In genomic region chr22:30591588-30592359, GRCh38 we compare ENCODE assay signal across 8 cellular contexts. TPM values are rescaled to one million over a fixed set of nuclear protein-coding genes. Genes with fewer than 3 reads are reported as not detected.
DNase-seq lines count a peak whose midpoint lies in the region; ATAC-seq and TF ChIP-seq lines count a peak whose summit lies in the region.

PES1 (minus strand) TSS chr22:30591910; CDS start chr22:30591833, 77 bp downstream.

- H4K20me1 ChIP-seq in MM.1S (ENCODE audit: insufficient read depth, low read length): no peaks in the 10 kb centered on the region

- H3K4me1 ChIP-seq in HAP-1 (peaks cover 4% of the 10 kb centered on the region), MM.1S (ENCODE audit: low read length) (0 out of 2 replicates have a peak, but pooled peaks cover 10% of the 10 kb centered on the region)

- peak within 1 kb of the TSS; percentile 77 for H3K4me2 ChIP-seq in MM.1S (ENCODE audit: low read depth, low read length)

- H3K27ac ChIP-seq in MM.1S (ENCODE audit: low read length): peak within 1 kb of the TSS; percentile 65; the same call in 1 of the 2 replicates

- no peaks in the 10 kb centered on the region for H3K9me3 ChIP-seq in HAP-1
- no peaks in the 10 kb centered on the region for H3K9me3 ChIP-seq in MM.1S (replicated peaks; ENCODE audit: insufficient read depth, low read length)

- H3K4me3 Mint-ChIP-seq in nephron progenitor cell: no peak within 1 kb of the TSS
- no peak within 1 kb of the TSS for H3K4me3 Mint-ChIP-seq in stimulated activated naive CD8-positive, alpha-beta T cell treated with anti-CD3 and anti-CD28 coated beads, Interleukin-15, amount 100 ng/mL, for 72 hours

- H3K4me3 ChIP-seq in HAP-1: peak within 1 kb of the TSS; percentile 64
- H3K4me3 ChIP-seq in MM.1S (ENCODE audit: low read length): peak within 1 kb of the TSS; percentile 95

- H3K9me3 Mint-ChIP-seq in nephron progenitor cell: no peaks in the 10 kb centered on the region
- H3K9me3 Mint-ChIP-seq in stimulated activated naive CD8-positive, alpha-beta T cell treated with anti-CD3 and anti-CD28 coated beads, Interleukin-15, amount 100 ng/mL, for 72 hours: no peaks in the 10 kb centered on the region

- no peaks in the 10 kb centered on the region for H3K4me1 Mint-ChIP-seq in nephron progenitor cell
- no peaks in the 10 kb centered on the region for H3K4me1 Mint-ChIP-seq in stimulated activated naive CD8-positive, alpha-beta T cell treated with anti-CD3 and anti-CD28 coated beads, Interleukin-15, amount 100 ng/mL, for 72 hours

- H3K27me3 Mint-ChIP-seq in nephron progenitor cell (ENCODE audit: low read depth, poor library complexity): peaks cover 31% of the 10 kb centered on the region
- H3K27me3 Mint-ChIP-seq in stimulated activated naive CD8-positive, alpha-beta T cell treated with anti-CD3 and anti-CD28 coated beads, Interleukin-15, amount 100 ng/mL, for 72 hours: no peaks in the 10 kb centered on the region

- H3K9me2 ChIP-seq in MM.1S (replicated peaks; ENCODE audit: insufficient read depth, low read length): no peaks in the 10 kb centered on the region

- peak within 1 kb of the TSS; percentile 91 for H3K9ac ChIP-seq in MM.1S (ENCODE audit: low read length)

- peak within 1 kb of the TSS; percentile 22 for H2AFZ ChIP-seq in MM.1S (ENCODE audit: low read length)

- peak; percentile 100 for ATAC-seq in stimulated activated naive CD8-positive, alpha-beta T cell treated with anti-CD3 and anti-CD28 coated beads, Interleukin-15, amount 100 ng/mL, for 72 hours

- H3K27me3 ChIP-seq in HAP-1 (ENCODE audit: low read depth): peaks cover 12% of the 10 kb centered on the region
- peaks cover 28% of the 10 kb centered on the region for H3K27me3 ChIP-seq in MM.1S (replicated peaks; ENCODE audit: insufficient read depth, low read length)

- H3K36me3 ChIP-seq in HAP-1 (replicated peaks) (peaks cover 29% of the 10 kb centered on the region), MM.1S (replicated peaks; ENCODE audit: insufficient read depth, low read length) (peaks cover 9% of the 10 kb centered on the region; the same call in 1 of the 2 replicates)

- no peak for TF ChIP-seq CTCF in MM.1S (IDR thresholded peaks at IDR 0.05; ENCODE audit: low read length)
- TF ChIP-seq CTCF in nephron progenitor cell (IDR thresholded peaks at IDR 0.05): no peak

- H3K79me2 ChIP-seq in MM.1S (ENCODE audit: low read length): peaks cover 37% of the 10 kb centered on the region

- peaks cover 17% of the 10 kb centered on the region for H3K36me3 Mint-ChIP-seq in nephron progenitor cell (ENCODE audit: low read depth)

- no peak within 1 kb of the TSS for H3K27ac Mint-ChIP-seq in nephron progenitor cell
- no peak within 1 kb of the TSS for H3K27ac Mint-ChIP-seq in stimulated activated naive CD8-positive, alpha-beta T cell treated with anti-CD3 and anti-CD28 coated beads, Interleukin-15, amount 100 ng/mL, for 72 hours

- in situ Hi-C loops in G401 (cut with HindIII; ENCODE audit: low sequenced_read_pairs): no loop called here
- in situ Hi-C loops in HAP-1 (cut with MboI; ENCODE audit: low sequenced_read_pairs): no loop called here

- DNase-seq in G401 (ENCODE audit: low spot score): peak; percentile 98
- peak; percentile 97 for DNase-seq in HAP-1 (ENCODE audit: low spot score in 2 of 2)
- peak; percentile 99 for DNase-seq in MM.1S
- DNase-seq in SHP77 treated with DMSO at 0.1 percent for 48 hours (lab: John Stamatoyannopoulos, UW): peak; percentile 96
- DNase-seq in activated effector memory CD4-positive, alpha-beta T cell treated with anti-CD3 and anti-CD28 coated beads, Interleukin-2, amount 50 U/mL, for 16 hours: peak; percentile 97
- DNase-seq in fibroblast of the conjunctiva (ENCODE audit: low read depth): peak; percentile 98
- peak; percentile 94 for DNase-seq in nephron progenitor cell
- DNase-seq in stimulated activated naive CD8-positive, alpha-beta T cell treated with anti-CD3 and anti-CD28 coated beads, Interleukin-15, amount 100 ng/mL, for 72 hours: peak; percentile 90 to 96

- no peaks in the 10 kb centered on the region for H3F3A ChIP-seq in MM.1S (ENCODE audit: insufficient read depth, low read length)

RNA-seq across cellular contexts. Expression of gene PES1, which starts in this region (rescaled TPM):
- total RNA-seq in G401 (2014; rRNA removed; shearing (Covaris generic)): 133 and 162 TPM in 2 replicates

Comparison
In these comparisons a context has a peak if more than half of its experiments do, and no peak if none do; other contexts are left out.
1. Peak in every context shown above with its lines: DNase-seq, ATAC-seq, H3K4me3 ChIP-seq and H3K27ac ChIP-seq.